1 cellular context compared by ENCODE assay signal in genomic region chr1:16644179-16645043, GRCh38.
A peak's percentile ranks its signal among the peaks of the same experiment; 100 is the strongest.
TF ChIP-seq lines count a peak whose summit lies in the region.

No MANE protein-coding gene starts in this region.

TF ChIP-seq in HepG2, 621 proteins besides CTCF, POLR2A, EP300 and RAD21 (continued from another document and continues in another):
- TF ChIP-seq KDM5A (IDR thresholded peaks at IDR 0.05; ENCODE audit: borderline replicate concordance, low read length): peak; percentile 99
- peak; percentile 96; the same call in 1 of the 2 replicates for TF ChIP-seq MXD3 (CRISPR knock-in tag; IDR thresholded peaks at IDR 0.05)
- 0 out of 2 replicates have a peak, but pooled peaks have one; percentile 17 for TF ChIP-seq PBX3 (CRISPR knock-in tag; IDR thresholded peaks at IDR 0.05; ENCODE audit: borderline replicate concordance)
- TF ChIP-seq MTF1 (CRISPR knock-in tag; IDR thresholded peaks at IDR 0.05): peak; percentile 53
- peak; percentile 100 for TF ChIP-seq ZNF580 (CRISPR knock-in tag; IDR thresholded peaks at IDR 0.05; ENCODE audit: borderline replicate concordance, low read depth)
- TF ChIP-seq SYNCRIP (IDR thresholded peaks at IDR 0.05; ENCODE audit: insufficient read depth, low read depth, low read length): no peak
- TF ChIP-seq ZSCAN22 (CRISPR knock-in tag; IDR thresholded peaks at IDR 0.05): 0 out of 2 replicates have a peak, but pooled peaks have one; percentile 20
- peak; percentile 49; the same call in 1 of the 2 replicates for TF ChIP-seq ARID3A (IDR thresholded peaks at IDR 0.05; ENCODE audit: low read depth, low read length)
- peak; percentile 85; the same call in 1 of the 2 replicates for TF ChIP-seq ZNF746 (CRISPR knock-in tag; IDR thresholded peaks at IDR 0.05)
- TF ChIP-seq RELA (CRISPR knock-in tag; IDR thresholded peaks at IDR 0.05): peak; percentile 95
- TF ChIP-seq TEAD2 (CRISPR knock-in tag; IDR thresholded peaks at IDR 0.05): peak; percentile 94
- TF ChIP-seq ZNF205 (CRISPR knock-in tag; IDR thresholded peaks at IDR 0.05): peak; percentile 97
- TF ChIP-seq ZFP1 (CRISPR knock-in tag; IDR thresholded peaks at IDR 0.05): peak; percentile 94
- peak; percentile 93 for TF ChIP-seq NR2C2 (CRISPR knock-in tag; IDR thresholded peaks at IDR 0.05; ENCODE audit: borderline replicate concordance)
- TF ChIP-seq ZNF251 (CRISPR knock-in tag; IDR thresholded peaks at IDR 0.05): no peak
- TF ChIP-seq ZNF773 (CRISPR knock-in tag; IDR thresholded peaks at IDR 0.05; ENCODE audit: borderline replicate concordance): peak; percentile 61; the same call in 1 of the 2 replicates
- peak; percentile 66; the same call in 1 of the 2 replicates for TF ChIP-seq SOX13 (IDR thresholded peaks at IDR 0.05)
- TF ChIP-seq SOX13 (CRISPR knock-in tag; conservative IDR thresholded peaks at IDR 0.05 in 1 of 2, IDR thresholded peaks at IDR 0.05 in 1 of 2): peak; percentile 17 to 86; a peak in 2 of 4 replicates
- peak; percentile 96 for TF ChIP-seq POGZ (CRISPR knock-in tag; IDR thresholded peaks at IDR 0.05)
- peak; percentile 98 for TF ChIP-seq ETV6 (CRISPR knock-in tag; conservative IDR thresholded peaks at IDR 0.05)
- TF ChIP-seq NFATC3 (CRISPR knock-in tag; IDR thresholded peaks at IDR 0.05): peak; percentile 73; the same call in 1 of the 2 replicates
- TF ChIP-seq ZHX2 (IDR thresholded peaks at IDR 0.05; ENCODE audit: low read depth): peak; percentile 84
- peak; percentile 41 for TF ChIP-seq ZHX2 (CRISPR knock-in tag; IDR thresholded peaks at IDR 0.05; ENCODE audit: borderline replicate concordance)
- TF ChIP-seq ZNF460 (CRISPR knock-in tag; IDR thresholded peaks at IDR 0.05; ENCODE audit: borderline replicate concordance): peak; percentile 41; the same call in 1 of the 2 replicates
- TF ChIP-seq ZBTB20 (CRISPR knock-in tag; IDR thresholded peaks at IDR 0.05; ENCODE audit: borderline replicate concordance, low read depth): peak; percentile 89
- TF ChIP-seq ZNF646 (CRISPR knock-in tag; IDR thresholded peaks at IDR 0.05): peak; percentile 73; the same call in 1 of the 2 replicates
- no peak for TF ChIP-seq PRMT3 (CRISPR knock-in tag; IDR thresholded peaks at IDR 0.05; ENCODE audit: borderline replicate concordance, low read depth)
- TF ChIP-seq ZNF841 (CRISPR knock-in tag; IDR thresholded peaks at IDR 0.05; ENCODE audit: borderline replicate concordance): peak; percentile 89; the same call in 1 of the 2 replicates
- TF ChIP-seq ZBTB10 (CRISPR knock-in tag; IDR thresholded peaks at IDR 0.05; ENCODE audit: borderline replicate concordance): peak; percentile 71; the same call in 1 of the 2 replicates
- no peak; the same call in 1 of the 2 replicates for TF ChIP-seq ZNF30 (CRISPR knock-in tag; IDR thresholded peaks at IDR 0.05)
- TF ChIP-seq LRRFIP1 (CRISPR knock-in tag; conservative IDR thresholded peaks at IDR 0.05): peak; percentile 87; the same call in 1 of the 2 replicates
- TF ChIP-seq XBP1 (CRISPR knock-in tag; IDR thresholded peaks at IDR 0.05): peak; percentile 43; the same call in 1 of the 2 replicates
- no peak for TF ChIP-seq PTBP1 (IDR thresholded peaks at IDR 0.05; ENCODE audit: low read depth, low read length, poor library complexity, severe bottlenecking)
- TF ChIP-seq ZNF816 (CRISPR knock-in tag; IDR thresholded peaks at IDR 0.05; ENCODE audit: borderline replicate concordance): peak; percentile 95; the same call in 1 of the 2 replicates
- no peak; the same call in 1 of the 2 replicates for TF ChIP-seq SP140L (CRISPR knock-in tag; IDR thresholded peaks at IDR 0.05; ENCODE audit: borderline replicate concordance)
- peak; percentile 98 for TF ChIP-seq HDAC2 (CRISPR knock-in tag; IDR thresholded peaks at IDR 0.05)
- peak; percentile 98; the same call in 1 of the 2 replicates for TF ChIP-seq SNAI1 (CRISPR knock-in tag; IDR thresholded peaks at IDR 0.05; ENCODE audit: borderline replicate concordance)
- peak; percentile 99 for TF ChIP-seq HDAC1 (CRISPR knock-in tag; IDR thresholded peaks at IDR 0.05)
